18 cellular contexts compared by ENCODE assay signal in the genomic region with DNA sequence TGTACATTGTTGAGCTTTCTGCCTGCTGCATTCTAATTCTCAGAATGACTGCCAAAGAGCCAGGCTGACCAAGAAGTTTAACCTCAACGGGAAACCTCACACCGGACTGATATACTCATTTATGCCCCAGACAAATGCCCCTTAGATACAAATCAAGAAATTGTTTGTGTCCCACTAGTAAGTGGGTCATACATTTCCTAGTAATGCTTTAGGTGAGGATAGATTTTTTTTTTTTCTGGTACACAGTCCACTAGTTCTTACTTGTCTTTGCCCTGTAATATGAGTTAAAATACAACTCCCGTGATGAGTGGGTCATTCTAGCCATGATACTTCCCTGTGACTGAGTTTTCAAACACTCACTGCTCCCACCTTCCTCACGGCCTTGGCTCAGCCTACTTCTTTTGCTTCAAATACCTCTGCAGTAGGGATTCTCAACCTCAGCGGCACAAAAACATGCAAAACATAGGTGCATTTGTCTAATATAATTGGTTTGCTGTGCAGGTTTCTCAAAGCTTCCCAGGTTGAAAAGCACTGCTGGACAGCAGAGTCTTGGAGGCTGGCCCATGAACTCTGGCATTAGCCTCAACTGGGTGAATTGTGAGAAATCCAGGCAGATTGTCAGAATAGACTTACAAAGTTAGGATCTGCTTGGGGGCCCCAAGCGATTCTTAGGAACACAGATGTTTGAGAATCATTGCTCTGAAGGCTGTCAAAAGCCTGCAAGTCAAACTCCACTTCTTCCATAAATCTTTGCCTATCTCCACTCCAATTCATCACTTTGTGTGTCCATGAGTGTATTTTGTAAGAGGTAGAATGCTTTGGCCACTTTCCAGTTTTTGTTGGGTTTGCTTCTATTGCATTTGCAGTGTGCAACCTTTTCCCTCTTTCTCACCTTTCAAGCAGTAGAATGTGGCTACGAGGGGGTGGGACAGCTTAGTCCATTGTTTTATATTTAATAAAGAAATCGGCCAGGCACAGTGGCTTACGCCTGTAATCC. TPM values are rescaled to one million over a fixed set of nuclear protein-coding genes. Genes with fewer than 3 reads are reported as not detected.
DNase-seq lines count a peak whose midpoint lies in the region; ATAC-seq lines count a peak whose summit lies in the region.
"Had no signal": no experiment of that assay in that cellular context is flagged by ENCODE, and none has a peak within 500 bp of the region (broad histone marks: within the 10 kb centered on the region; RNA-seq: fewer than 3 reads in every experiment).

No MANE protein-coding gene starts in this region.

- DNase-seq in activated T-cell treated with anti-CD3 and anti-CD28 coated beads, Interleukin-2, amount 50 U/mL, for 72 hours = peak in 1 of 2 donors; percentile 16
- DNase-seq in activated T-cell treated with anti-CD3 and anti-CD28 coated beads, Interleukin-2, amount 50 U/mL, for 1 hour = no peak
- DNase-seq in amniotic epithelial cell (ENCODE audit: low read depth) (peak; percentile 54), DMS 273 (lab: John Stamatoyannopoulos, UW; ENCODE audit: unreplicated experiment) (no peak)
- peak in 1 of 2 donors; percentile 69 for DNase-seq in stimulated activated effector memory CD8-positive, alpha-beta T cell treated with anti-CD3 and anti-CD28 coated beads, Interleukin-12 subunit alpha, Interleukin-12 subunit beta, amount 100 ng/mL, for 72 hours (ENCODE audit: low spot score in 2 of 2)
- DNase-seq in activated CD8-positive, alpha-beta memory T cell treated with anti-CD3 and anti-CD28 coated beads, Interleukin-2, amount 50 U/mL, for 48 hours = no peak
- DNase-seq: CD8-positive, alpha-beta memory T cell; foreskin melanocyte; Kasumi-1; mesenchymal stem cell; NCI-H1417 treated with DMSO at 0.1 percent for 48 hours; NCI-H446; PC-3; right cardiac atrium; thyroid gland had no signal

- peaks cover 11% of the 10 kb centered on the region for H3K4me1 Mint-ChIP-seq in activated T-cell treated with anti-CD3 and anti-CD28 coated beads, Interleukin-2, amount 50 U/mL, for 72 hours (ENCODE audit: low read depth)
- H3K4me1 Mint-ChIP-seq in stimulated activated effector memory CD8-positive, alpha-beta T cell treated with anti-CD3 and anti-CD28 coated beads, Interleukin-12 subunit alpha, Interleukin-12 subunit beta, amount 100 ng/mL, for 72 hours = peaks cover 16% of the 10 kb centered on the region
- H3K4me1 Mint-ChIP-seq: activated naive CD4-positive, alpha-beta T cell treated with anti-CD3 and anti-CD28 coated beads, Interleukin-2, amount 50 U/mL, for 24 hours had no signal

- ATAC-seq in activated T-cell treated with anti-CD3 and anti-CD28 coated beads, Interleukin-2, amount 50 U/mL, for 72 hours (replicated peaks in 1 of 2) = peak; percentile 72 to 83
- ATAC-seq in HG02870 (IDR thresholded peaks at IDR 0.05; ENCODE audit: unreplicated experiment) (peak; percentile 76), GM21576 (IDR thresholded peaks at IDR 0.05; ENCODE audit: unreplicated experiment) (no peak)
- ATAC-seq in stimulated activated effector memory CD8-positive, alpha-beta T cell treated with anti-CD3 and anti-CD28 coated beads, Interleukin-12 subunit alpha, Interleukin-12 subunit beta, amount 100 ng/mL, for 72 hours = peak; percentile 92
- ATAC-seq: PC-3 had no signal

- peaks cover 0 to 1% of the 10 kb centered on the region in 2 donors for H3K36me3 Mint-ChIP-seq in activated T-cell treated with anti-CD3 and anti-CD28 coated beads, Interleukin-2, amount 50 U/mL, for 72 hours (ENCODE audit: insufficient read depth in 2 of 2)
- H3K36me3 Mint-ChIP-seq in stimulated activated effector memory CD8-positive, alpha-beta T cell treated with anti-CD3 and anti-CD28 coated beads, Interleukin-12 subunit alpha, Interleukin-12 subunit beta, amount 100 ng/mL, for 72 hours = no peaks in the 10 kb centered on the region
- H3K36me3 Mint-ChIP-seq: CD8-positive, alpha-beta memory T cell had no signal

- peaks cover 9% of the 10 kb centered on the region for H3K27me3 Mint-ChIP-seq in activated T-cell treated with anti-CD3 and anti-CD28 coated beads, Interleukin-2, amount 50 U/mL, for 72 hours (ENCODE audit: low read depth)

- no peak overlapping the region for H3K4me3 Mint-ChIP-seq in activated T-cell treated with anti-CD3 and anti-CD28 coated beads, Interleukin-2, amount 50 U/mL, for 72 hours
- no peak overlapping the region for H3K4me3 Mint-ChIP-seq in stimulated activated effector memory CD8-positive, alpha-beta T cell treated with anti-CD3 and anti-CD28 coated beads, Interleukin-12 subunit alpha, Interleukin-12 subunit beta, amount 100 ng/mL, for 72 hours
- H3K4me3 Mint-ChIP-seq: activated naive CD4-positive, alpha-beta T cell treated with anti-CD3 and anti-CD28 coated beads, Interleukin-2, amount 50 U/mL, for 24 hours; CD8-positive, alpha-beta memory T cell had no signal

- no peak overlapping the region for H3K27ac Mint-ChIP-seq in activated T-cell treated with anti-CD3 and anti-CD28 coated beads, Interleukin-2, amount 50 U/mL, for 72 hours
- no peak overlapping the region for H3K27ac Mint-ChIP-seq in stimulated activated effector memory CD8-positive, alpha-beta T cell treated with anti-CD3 and anti-CD28 coated beads, Interleukin-12 subunit alpha, Interleukin-12 subunit beta, amount 100 ng/mL, for 72 hours
- H3K27ac Mint-ChIP-seq: activated naive CD4-positive, alpha-beta T cell treated with anti-CD3 and anti-CD28 coated beads, Interleukin-2, amount 50 U/mL, for 24 hours had no signal

- H3K9me3 Mint-ChIP-seq in activated T-cell treated with anti-CD3 and anti-CD28 coated beads, Interleukin-2, amount 50 U/mL, for 72 hours = no peaks in the 10 kb centered on the region
- H3K9me3 Mint-ChIP-seq in stimulated activated effector memory CD8-positive, alpha-beta T cell treated with anti-CD3 and anti-CD28 coated beads, Interleukin-12 subunit alpha, Interleukin-12 subunit beta, amount 100 ng/mL, for 72 hours = no peaks in the 10 kb centered on the region
- H3K9me3 Mint-ChIP-seq: activated naive CD4-positive, alpha-beta T cell treated with anti-CD3 and anti-CD28 coated beads, Interleukin-2, amount 50 U/mL, for 24 hours; CD8-positive, alpha-beta memory T cell had no signal

RNA-seq across cellular contexts. Expression of gene TGIF1, which starts 35.5 kb away (rescaled TPM):
- 10 to 100 TPM; 60.0 to 70.0 TPM for total RNA-seq in activated T-cell treated with anti-CD3 and anti-CD28 coated beads, Interleukin-2, amount 50 U/mL, for 72 hours
